ENCODE assay signal across 8 cellular contexts in the genomic region with DNA sequence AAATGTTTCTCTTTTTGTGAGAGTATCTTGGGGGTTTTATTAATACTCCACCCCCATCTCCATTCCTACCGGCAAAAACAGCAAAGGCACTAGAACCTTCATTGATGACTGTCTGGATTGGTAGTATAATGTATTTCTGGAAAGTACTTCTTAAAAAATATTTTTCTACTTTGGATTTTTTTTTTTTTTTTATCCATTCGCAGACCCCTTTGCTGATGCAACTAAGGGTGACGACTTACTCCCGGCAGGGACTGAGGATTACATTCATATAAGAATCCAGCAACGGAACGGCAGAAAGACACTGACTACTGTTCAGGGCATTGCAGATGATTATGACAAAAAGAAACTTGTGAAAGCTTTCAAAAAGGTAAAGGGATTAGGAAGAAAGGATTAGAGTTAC. TPM values are rescaled to one million over a fixed set of nuclear protein-coding genes. Genes with fewer than 3 reads are reported as not detected.
DNase-seq lines count a peak whose midpoint lies in the region; ATAC-seq and TF ChIP-seq lines count a peak whose summit lies in the region.

No MANE protein-coding gene starts in this region.

- ATAC-seq in HG03280 (IDR thresholded peaks at IDR 0.05; ENCODE audit: unreplicated experiment) (no peak), GM21737 (IDR thresholded peaks at IDR 0.05; ENCODE audit: unreplicated experiment) (no peak)

- H3K27ac ChIP-seq in skin epidermis: peak overlapping the region in 11 of 21 experiments; percentile 36 to 99 (median 96)

- H3K36me3 Mint-ChIP-seq in activated CD4-positive, alpha-beta memory T cell treated with anti-CD3 and anti-CD28 coated beads for 36 hours: peaks cover 27% of the 10 kb centered on the region

- H3K4me1 Mint-ChIP-seq in activated CD4-positive, alpha-beta memory T cell treated with anti-CD3 and anti-CD28 coated beads for 36 hours (ENCODE audit: low read depth): peaks cover 23% of the 10 kb centered on the region

- peak overlapping the region; percentile 76 to 94 (median 91) for H3K4me3 ChIP-seq in skin epidermis

- H3K9me3 Mint-ChIP-seq in activated CD4-positive, alpha-beta memory T cell treated with anti-CD3 and anti-CD28 coated beads for 36 hours: no peaks in the 10 kb centered on the region

- TF ChIP-seq CTCF in GM10266 (IDR thresholded peaks at IDR 0.05; ENCODE audit: control insufficient read depth, insufficient read depth, low read depth, missing control alignments): no peak

- CTCF ChIA-PET in activated CD4-positive, alpha-beta memory T cell treated with anti-CD3 and anti-CD28 coated beads for 36 hours (lab: Charles Lee): interaction anchor here (1.0 to 2.1 kb wide), 4 partner anchors 16 to 214 kb away, joined by 3 to 5 read pairs (median 4); a partner anchor contains a TSS

- POLR2A ChIA-PET in activated CD4-positive, alpha-beta memory T cell treated with anti-CD3 and anti-CD28 coated beads for 36 hours (lab: Charles Lee): interaction anchor here (0.9 kb wide), 1 partner anchor 147 kb away, joined by 3 read pairs; a partner anchor contains a TSS

- H3K27ac Mint-ChIP-seq in activated CD4-positive, alpha-beta memory T cell treated with anti-CD3 and anti-CD28 coated beads for 36 hours: peak overlapping the region; percentile 97

- H3K4me3 Mint-ChIP-seq in activated CD4-positive, alpha-beta memory T cell treated with anti-CD3 and anti-CD28 coated beads for 36 hours: peak overlapping the region; percentile 96

- intact Hi-C loops in activated CD4-positive, alpha-beta memory T cell treated with anti-CD3 and anti-CD28 coated beads for 36 hours (cut with micrococcal nuclease): loop anchor here (5.0 to 10.0 kb wide), 2 partner anchors 596 to 887 kb away; a partner anchor contains a TSS

- no peaks in the 10 kb centered on the region for H3K27me3 Mint-ChIP-seq in activated CD4-positive, alpha-beta memory T cell treated with anti-CD3 and anti-CD28 coated beads for 36 hours

- peak; percentile 1 for DNase-seq in NCI-H2227 treated with DMSO at 0.1 percent for 48 hours (lab: John Stamatoyannopoulos, UW)
- DNase-seq in NCI-H2227 (lab: John Stamatoyannopoulos, UW; ENCODE audit: unreplicated experiment): no peak
- no peak for DNase-seq in activated CD4-positive, alpha-beta memory T cell treated with anti-CD3 and anti-CD28 coated beads for 36 hours
- DNase-seq in hepatic stellate cell (ENCODE audit: low spot score): peak; percentile 30
- DNase-seq in GM10266 (ENCODE audit: extremely low spot score): no peak

RNA-seq across cellular contexts. Expression of a gene that starts 1.2 kb away (rescaled TPM):
- 10 to 100 TPM; 48.6 to 51.0 TPM for total RNA-seq in activated CD4-positive, alpha-beta memory T cell treated with anti-CD3 and anti-CD28 coated beads for 36 hours

Comparison
In these comparisons a context has a peak if more than half of its experiments do, and no peak if none do; other contexts are left out.
1. DNase-seq: peak in NCI-H2227 treated with DMSO at 0.1 percent for 48 hours (single experiment) and hepatic stellate cell (single experiment); none in NCI-H2227 (single experiment), activated CD4-positive, alpha-beta memory T cell treated with anti-CD3 and anti-CD28 coated beads for 36 hours (single experiment) and GM10266 (single experiment).